In the genomic region with DNA sequence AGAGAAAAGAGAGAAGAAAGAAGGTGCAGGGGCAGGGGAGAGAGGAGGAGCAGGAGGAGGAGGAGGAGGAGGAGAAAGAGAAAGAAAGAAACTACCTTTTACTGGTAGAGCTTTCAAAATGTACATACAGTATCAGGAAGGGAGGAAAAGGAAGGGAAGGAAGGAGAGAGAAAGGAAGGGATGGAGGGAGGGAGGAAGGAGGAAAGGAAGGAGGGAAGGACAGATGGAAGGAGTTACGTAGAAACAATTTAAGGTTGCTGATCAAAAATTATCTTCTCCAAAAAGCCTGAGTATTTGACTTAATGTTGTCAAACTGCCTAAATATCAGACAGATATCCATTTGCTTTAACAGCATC, we compare ENCODE assay signal across 10 cellular contexts. TPM values are rescaled to one million over a fixed set of nuclear protein-coding genes. Genes with fewer than 3 reads are reported as not detected.
DNase-seq lines count a peak whose midpoint lies in the region; ATAC-seq and TF ChIP-seq lines count a peak whose summit lies in the region.
"Had no signal": no experiment of that assay in that cellular context is flagged by ENCODE, and none has a peak within 500 bp of the region (broad histone marks: within the 10 kb centered on the region; RNA-seq: fewer than 3 reads in every experiment).

No MANE protein-coding gene starts in this region.

- H3K27me3 Mint-ChIP-seq in Caco-2 (ENCODE audit: insufficient read depth, unreplicated experiment) (no peaks in the 10 kb centered on the region), endothelial cell (ENCODE audit: unreplicated experiment) (peaks cover 3% of the 10 kb centered on the region)

- H3K9me3 ChIP-seq in Caco-2 (peaks cover 5% of the 10 kb centered on the region; the same call in 1 of the 2 replicates), Peyer's patch (no peaks in the 10 kb centered on the region), HAP-1 (no peaks in the 10 kb centered on the region)

- H3K27me3 ChIP-seq in Caco-2 (replicated peaks; ENCODE audit: control insufficient read depth, insufficient read depth, low read length) = no peaks in the 10 kb centered on the region
- H3K27me3 ChIP-seq in Peyer's patch = no peaks in the 10 kb centered on the region
- no peaks in the 10 kb centered on the region for H3K27me3 ChIP-seq in HAP-1 (ENCODE audit: low read depth)
- H3K27me3 ChIP-seq: cardiac muscle cell had no signal

- TF ChIP-seq CTCF in Caco-2 (IDR thresholded peaks at IDR 0.05; ENCODE audit: insufficient read depth in 1 of 2, low read depth in 1 of 2, low read length in 1 of 2, severe bottlenecking in 1 of 2, unreplicated experiment in 1 of 2) = no peak
- no peak for TF ChIP-seq CTCF in endothelial cell (IDR thresholded peaks at IDR 0.05; ENCODE audit: unreplicated experiment)
- TF ChIP-seq CTCF in Peyer's patch (IDR thresholded peaks at IDR 0.05) = no peak

- H3K27ac Mint-ChIP-seq in Caco-2 (ENCODE audit: unreplicated experiment) = peak overlapping the region; percentile 67
- no peak overlapping the region for H3K27ac Mint-ChIP-seq in endothelial cell (ENCODE audit: unreplicated experiment)
- H3K27ac Mint-ChIP-seq: activated CD8-positive, alpha-beta T cell treated with anti-CD3 and anti-CD28 coated beads for 36 hours had no signal

- H3K27ac ChIP-seq in Peyer's patch = peak overlapping the region in 2 of 4 donors; percentile 62 to 74
- H3K27ac ChIP-seq: cardiac muscle cell had no signal

- TF ChIP-seq POLR2A in Peyer's patch (IDR thresholded peaks at IDR 0.05) = no peak

- H3K4me1 ChIP-seq in Caco-2 (peaks cover 44% of the 10 kb centered on the region), Peyer's patch (peaks cover 0 to 5% (median 1%) of the 10 kb centered on the region in 4 donors), HAP-1 (peaks cover 68% of the 10 kb centered on the region)

- H3K36me3 ChIP-seq in Caco-2 (ENCODE audit: control insufficient read depth, insufficient read depth, low read length) (no peaks in the 10 kb centered on the region), Peyer's patch (no peaks in the 10 kb centered on the region), HAP-1 (replicated peaks) (no peaks in the 10 kb centered on the region)
- H3K36me3 ChIP-seq: cardiac muscle cell had no signal

- POLR2A ChIA-PET in Caco-2 (lab: Charles Lee) = no interaction called here

- DNase-seq in Caco-2 (no peak), endothelial cell (ENCODE audit: low spot score) (no peak), middle frontal gyrus (ENCODE audit: extremely low spot score, low spot score) (no peak), Peyer's patch (no peak), HAP-1 (ENCODE audit: low spot score in 2 of 2) (no peak), germinal center (ENCODE audit: low spot score) (no peak)
- DNase-seq: activated CD8-positive, alpha-beta T cell treated with anti-CD3 and anti-CD28 coated beads for 36 hours had no signal

- H3K36me3 Mint-ChIP-seq in Caco-2 (ENCODE audit: insufficient read depth, unreplicated experiment) = no peaks in the 10 kb centered on the region
- no peaks in the 10 kb centered on the region for H3K36me3 Mint-ChIP-seq in endothelial cell (ENCODE audit: low read depth, unreplicated experiment)

- no peak overlapping the region for H3K4me3 ChIP-seq in Caco-2 (ENCODE audit: low read depth, low read length)
- no peak overlapping the region for H3K4me3 ChIP-seq in Peyer's patch
- no peak overlapping the region for H3K4me3 ChIP-seq in HAP-1
- H3K4me3 ChIP-seq: cardiac muscle cell had no signal

- intact Hi-C loops in Caco-2 (cut with micrococcal nuclease; ENCODE audit: unreplicated experiment) = loop anchor here (1.0 to 5.0 kb wide), 4 partner anchors 12 to 146 kb away; no protein-coding TSS in a partner anchor

- CTCF ChIA-PET in Caco-2 (lab: Charles Lee) = interaction anchor here (0.6 to 1.3 kb wide), 5 partner anchors 10 to 108 kb away, joined by 3 to 16 read pairs (median 3); partner anchors contain the start of gene TBC1D9

- no peak overlapping the region for H3K4me3 Mint-ChIP-seq in Caco-2 (ENCODE audit: unreplicated experiment)
- peak overlapping the region; percentile 66 for H3K4me3 Mint-ChIP-seq in endothelial cell (ENCODE audit: unreplicated experiment)
- H3K4me3 Mint-ChIP-seq: activated CD8-positive, alpha-beta T cell treated with anti-CD3 and anti-CD28 coated beads for 36 hours had no signal

- ATAC-seq in GM21717 (IDR thresholded peaks at IDR 0.05; ENCODE audit: unreplicated experiment) (peak; percentile 41), HG03354 (IDR thresholded peaks at IDR 0.05; ENCODE audit: poor library complexity, severe bottlenecking, unreplicated experiment) (peak; percentile 35)
- ATAC-seq: activated CD8-positive, alpha-beta T cell treated with anti-CD3 and anti-CD28 coated beads for 36 hours had no signal

- in situ Hi-C loops in HAP-1 (cut with MboI; ENCODE audit: low sequenced_read_pairs) = no loop called here

- H3K9me3 Mint-ChIP-seq in Caco-2 (ENCODE audit: unreplicated experiment) = peaks cover 1% of the 10 kb centered on the region
- H3K9me3 Mint-ChIP-seq in endothelial cell (ENCODE audit: unreplicated experiment) = no peaks in the 10 kb centered on the region

- no TSS peak for BruUV-seq in Caco-2 (replicated peaks; lab: Mats Ljungman, UMichigan)

- H3K4me1 Mint-ChIP-seq in Caco-2 (ENCODE audit: low read depth, unreplicated experiment) (peaks cover 28% of the 10 kb centered on the region), endothelial cell (ENCODE audit: unreplicated experiment) (peaks cover 27% of the 10 kb centered on the region)

RNA-seq across cellular contexts. Expression of gene TBC1D9, which starts 13.4 kb away (rescaled TPM):
- total RNA-seq in Caco-2 (2022) = 12.5 and 13.6 TPM in 2 replicates
- 25.5 TPM for total RNA-seq in endothelial cell (ENCODE audit: unreplicated experiment)
- total RNA-seq in Peyer's patch = 10 to 100 TPM; 13.0 to 79.2 (median 19.1) TPM
- total RNA-seq: activated CD8-positive, alpha-beta T cell treated with anti-CD3 and anti-CD28 coated beads for 36 hours had no signal
